In genomic region chr1:215005656-215006335, GRCh38 we compare ENCODE assay signal across 1 cellular context.
TF ChIP-seq lines count a peak whose summit lies in the region.

No MANE protein-coding gene starts in this region.

TF ChIP-seq in SK-N-SH, 30 proteins besides CTCF, POLR2A, EP300 and RAD21 (continued from another document):
- TF ChIP-seq, protein P1, sequence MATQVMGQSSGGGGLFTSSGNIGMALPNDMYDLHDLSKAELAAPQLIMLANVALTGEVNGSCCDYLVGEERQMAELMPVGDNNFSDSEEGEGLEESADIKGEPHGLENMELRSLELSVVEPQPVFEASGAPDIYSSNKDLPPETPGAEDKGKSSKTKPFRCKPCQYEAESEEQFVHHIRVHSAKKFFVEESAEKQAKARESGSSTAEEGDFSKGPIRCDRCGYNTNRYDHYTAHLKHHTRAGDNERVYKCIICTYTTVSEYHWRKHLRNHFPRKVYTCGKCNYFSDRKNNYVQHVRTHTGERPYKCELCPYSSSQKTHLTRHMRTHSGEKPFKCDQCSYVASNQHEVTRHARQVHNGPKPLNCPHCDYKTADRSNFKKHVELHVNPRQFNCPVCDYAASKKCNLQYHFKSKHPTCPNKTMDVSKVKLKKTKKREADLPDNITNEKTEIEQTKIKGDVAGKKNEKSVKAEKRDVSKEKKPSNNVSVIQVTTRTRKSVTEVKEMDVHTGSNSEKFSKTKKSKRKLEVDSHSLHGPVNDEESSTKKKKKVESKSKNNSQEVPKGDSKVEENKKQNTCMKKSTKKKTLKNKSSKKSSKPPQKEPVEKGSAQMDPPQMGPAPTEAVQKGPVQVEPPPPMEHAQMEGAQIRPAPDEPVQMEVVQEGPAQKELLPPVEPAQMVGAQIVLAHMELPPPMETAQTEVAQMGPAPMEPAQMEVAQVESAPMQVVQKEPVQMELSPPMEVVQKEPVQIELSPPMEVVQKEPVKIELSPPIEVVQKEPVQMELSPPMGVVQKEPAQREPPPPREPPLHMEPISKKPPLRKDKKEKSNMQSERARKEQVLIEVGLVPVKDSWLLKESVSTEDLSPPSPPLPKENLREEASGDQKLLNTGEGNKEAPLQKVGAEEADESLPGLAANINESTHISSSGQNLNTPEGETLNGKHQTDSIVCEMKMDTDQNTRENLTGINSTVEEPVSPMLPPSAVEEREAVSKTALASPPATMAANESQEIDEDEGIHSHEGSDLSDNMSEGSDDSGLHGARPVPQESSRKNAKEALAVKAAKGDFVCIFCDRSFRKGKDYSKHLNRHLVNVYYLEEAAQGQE (IDR thresholded peaks at IDR 0.05; ENCODE audit: low read depth, low read length), result no peak
- TF ChIP-seq POLR2AphosphoS5 (IDR thresholded peaks at IDR 0.05; ENCODE audit: low read depth, low read length), result no peak
